1 cellular context compared by ENCODE assay signal in the genomic region with DNA sequence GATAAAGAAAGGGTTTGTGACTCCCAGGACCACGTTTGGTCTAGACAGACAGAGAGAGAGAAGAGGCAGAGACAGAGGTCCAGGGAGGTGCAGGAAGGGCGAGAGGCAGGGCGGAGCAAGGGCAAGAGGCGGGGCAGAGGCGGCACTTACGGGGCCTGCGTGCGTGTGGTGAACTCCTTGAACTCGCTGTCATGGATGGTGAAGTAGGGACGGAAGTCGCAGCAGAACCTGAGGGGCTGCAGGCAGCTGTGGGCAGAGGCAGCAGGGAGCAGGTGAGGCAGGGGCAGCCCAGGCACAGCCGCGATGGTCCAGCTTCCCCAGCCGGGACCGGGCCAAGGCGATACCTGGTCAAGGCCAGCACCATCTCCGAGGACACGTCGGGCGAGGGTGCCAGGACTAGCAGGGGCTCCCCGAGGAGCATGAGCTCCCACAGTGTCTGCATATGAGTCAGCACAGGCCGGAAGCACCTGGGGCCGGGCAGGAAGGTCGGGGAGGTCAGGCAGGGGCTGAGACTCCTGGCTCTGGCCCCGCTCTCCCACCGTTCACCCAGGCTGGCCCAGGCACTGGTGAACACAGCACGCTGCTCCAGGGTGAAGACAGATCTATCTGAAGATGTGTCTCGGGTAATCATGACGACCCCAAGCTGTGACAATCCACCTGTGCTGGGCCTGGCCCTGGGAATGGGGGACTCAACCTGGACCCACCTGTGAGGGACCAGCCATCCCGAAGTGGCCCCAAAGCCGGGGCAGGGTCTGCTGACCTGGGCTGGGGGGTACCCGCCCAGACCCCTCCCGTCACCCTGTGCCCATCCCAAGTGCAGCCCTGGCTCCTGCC.
A peak's percentile ranks its signal among the peaks of the same experiment; 100 is the strongest.
TF ChIP-seq lines count a peak whose summit lies in the region.

No MANE protein-coding gene starts in this region.

TF ChIP-seq in HepG2, 621 proteins besides CTCF, POLR2A, EP300 and RAD21 (continued from another document and continues in another):
- TF ChIP-seq LRRFIP1 (CRISPR knock-in tag; conservative IDR thresholded peaks at IDR 0.05) (no peak), TFDP1 (CRISPR knock-in tag; IDR thresholded peaks at IDR 0.05; ENCODE audit: borderline replicate concordance) (0 out of 2 replicates have a peak, but pooled peaks have one; percentile 17), ZNF232 (CRISPR knock-in tag; IDR thresholded peaks at IDR 0.05; ENCODE audit: borderline replicate concordance) (no peak), ZNF678 (CRISPR knock-in tag; IDR thresholded peaks at IDR 0.05) (no peak), ZNF597 (CRISPR knock-in tag; IDR thresholded peaks at IDR 0.05) (no peak), ZNF251 (CRISPR knock-in tag; IDR thresholded peaks at IDR 0.05) (no peak), ZNF225 (CRISPR knock-in tag; IDR thresholded peaks at IDR 0.05) (no peak), RXRB (CRISPR knock-in tag; IDR thresholded peaks at IDR 0.05; ENCODE audit: borderline replicate concordance) (peak; percentile 42; the same call in 1 of the 2 replicates), ZNF33A (CRISPR knock-in tag; IDR thresholded peaks at IDR 0.05; ENCODE audit: borderline replicate concordance) (no peak), SAP130 (CRISPR knock-in tag; IDR thresholded peaks at IDR 0.05; ENCODE audit: low read depth) (peak; percentile 39; the same call in 1 of the 2 replicates), SNRNP70 (IDR thresholded peaks at IDR 0.05; ENCODE audit: low read depth, low read length) (no peak), ARID2 (CRISPR knock-in tag; IDR thresholded peaks at IDR 0.05; ENCODE audit: borderline replicate concordance) (no peak), GPN1 (CRISPR knock-in tag; IDR thresholded peaks at IDR 0.05; ENCODE audit: borderline replicate concordance) (no peak), ZNF224 (CRISPR knock-in tag; IDR thresholded peaks at IDR 0.05) (no peak), CENPBD1 (CRISPR knock-in tag; IDR thresholded peaks at IDR 0.05; ENCODE audit: borderline replicate concordance, low read depth) (no peak), KDM5B (CRISPR knock-in tag; IDR thresholded peaks at IDR 0.05; ENCODE audit: borderline replicate concordance) (peak; percentile 63; the same call in 1 of the 2 replicates), GATAD1 (CRISPR knock-in tag; IDR thresholded peaks at IDR 0.05) (no peak), ZNF782 (CRISPR knock-in tag; IDR thresholded peaks at IDR 0.05; ENCODE audit: borderline replicate concordance) (no peak), NFIC (IDR thresholded peaks at IDR 0.05; ENCODE audit: low read length) (no peak), ZNF296 (CRISPR knock-in tag; conservative IDR thresholded peaks at IDR 0.05) (no peak), CHCHD3 (CRISPR knock-in tag; IDR thresholded peaks at IDR 0.05) (no peak), PRMT3 (CRISPR knock-in tag; IDR thresholded peaks at IDR 0.05; ENCODE audit: borderline replicate concordance, low read depth) (no peak), ZNF790 (CRISPR knock-in tag; IDR thresholded peaks at IDR 0.05; ENCODE audit: borderline replicate concordance) (no peak), ZNF572 (CRISPR knock-in tag; IDR thresholded peaks at IDR 0.05) (no peak), RAD51 (IDR thresholded peaks at IDR 0.05; ENCODE audit: borderline replicate concordance) (no peak), ZNF850 (CRISPR knock-in tag; conservative IDR thresholded peaks at IDR 0.05) (no peak), SRSF9 (IDR thresholded peaks at IDR 0.05; ENCODE audit: borderline replicate concordance, insufficient read depth, low read depth, low read length, poor library complexity, severe bottlenecking) (no peak), GABPB1 (CRISPR knock-in tag; IDR thresholded peaks at IDR 0.05) (peak; percentile 65; the same call in 1 of the 2 replicates), ZNF75D (CRISPR knock-in tag; IDR thresholded peaks at IDR 0.05; ENCODE audit: borderline replicate concordance) (no peak), BCL6 (CRISPR knock-in tag; IDR thresholded peaks at IDR 0.05) (no peak), ZNF543 (CRISPR knock-in tag; IDR thresholded peaks at IDR 0.05) (no peak), TCF7L2 (IDR thresholded peaks at IDR 0.05; ENCODE audit: low read depth, low read length) (no peak), FOXP4 (CRISPR knock-in tag; IDR thresholded peaks at IDR 0.05) (peak; percentile 34; the same call in 1 of the 2 replicates), PREB (CRISPR knock-in tag; IDR thresholded peaks at IDR 0.05) (no peak), SIX1 (CRISPR knock-in tag; IDR thresholded peaks at IDR 0.05; ENCODE audit: borderline replicate concordance) (no peak), AFF4 (CRISPR knock-in tag; IDR thresholded peaks at IDR 0.05) (no peak), GABPA (IDR thresholded peaks at IDR 0.05; ENCODE audit: low read depth, low read length) (peak; percentile 33), GABPA (CRISPR knock-in tag; IDR thresholded peaks at IDR 0.05; ENCODE audit: low read depth) (peak; percentile 68), ZNF337 (CRISPR knock-in tag; IDR thresholded peaks at IDR 0.05; ENCODE audit: borderline replicate concordance, low read depth) (no peak), ARNTL (CRISPR knock-in tag; IDR thresholded peaks at IDR 0.05) (no peak), JUND (CRISPR knock-in tag; IDR thresholded peaks at IDR 0.05) (no peak), KDM3A (CRISPR knock-in tag; IDR thresholded peaks at IDR 0.05; ENCODE audit: low read depth) (no peak), PRPF4 (IDR thresholded peaks at IDR 0.05; ENCODE audit: low read depth, low read length, poor library complexity, severe bottlenecking) (no peak)
- TF ChIP-seq, protein P1, sequence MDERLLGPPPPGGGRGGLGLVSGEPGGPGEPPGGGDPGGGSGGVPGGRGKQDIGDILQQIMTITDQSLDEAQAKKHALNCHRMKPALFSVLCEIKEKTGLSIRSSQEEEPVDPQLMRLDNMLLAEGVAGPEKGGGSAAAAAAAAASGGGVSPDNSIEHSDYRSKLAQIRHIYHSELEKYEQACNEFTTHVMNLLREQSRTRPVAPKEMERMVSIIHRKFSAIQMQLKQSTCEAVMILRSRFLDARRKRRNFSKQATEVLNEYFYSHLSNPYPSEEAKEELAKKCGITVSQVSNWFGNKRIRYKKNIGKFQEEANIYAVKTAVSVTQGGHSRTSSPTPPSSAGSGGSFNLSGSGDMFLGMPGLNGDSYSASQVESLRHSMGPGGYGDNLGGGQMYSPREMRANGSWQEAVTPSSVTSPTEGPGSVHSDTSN (CRISPR knock-in tag; IDR thresholded peaks at IDR 0.05) = no peak
- TF ChIP-seq, protein P2, sequence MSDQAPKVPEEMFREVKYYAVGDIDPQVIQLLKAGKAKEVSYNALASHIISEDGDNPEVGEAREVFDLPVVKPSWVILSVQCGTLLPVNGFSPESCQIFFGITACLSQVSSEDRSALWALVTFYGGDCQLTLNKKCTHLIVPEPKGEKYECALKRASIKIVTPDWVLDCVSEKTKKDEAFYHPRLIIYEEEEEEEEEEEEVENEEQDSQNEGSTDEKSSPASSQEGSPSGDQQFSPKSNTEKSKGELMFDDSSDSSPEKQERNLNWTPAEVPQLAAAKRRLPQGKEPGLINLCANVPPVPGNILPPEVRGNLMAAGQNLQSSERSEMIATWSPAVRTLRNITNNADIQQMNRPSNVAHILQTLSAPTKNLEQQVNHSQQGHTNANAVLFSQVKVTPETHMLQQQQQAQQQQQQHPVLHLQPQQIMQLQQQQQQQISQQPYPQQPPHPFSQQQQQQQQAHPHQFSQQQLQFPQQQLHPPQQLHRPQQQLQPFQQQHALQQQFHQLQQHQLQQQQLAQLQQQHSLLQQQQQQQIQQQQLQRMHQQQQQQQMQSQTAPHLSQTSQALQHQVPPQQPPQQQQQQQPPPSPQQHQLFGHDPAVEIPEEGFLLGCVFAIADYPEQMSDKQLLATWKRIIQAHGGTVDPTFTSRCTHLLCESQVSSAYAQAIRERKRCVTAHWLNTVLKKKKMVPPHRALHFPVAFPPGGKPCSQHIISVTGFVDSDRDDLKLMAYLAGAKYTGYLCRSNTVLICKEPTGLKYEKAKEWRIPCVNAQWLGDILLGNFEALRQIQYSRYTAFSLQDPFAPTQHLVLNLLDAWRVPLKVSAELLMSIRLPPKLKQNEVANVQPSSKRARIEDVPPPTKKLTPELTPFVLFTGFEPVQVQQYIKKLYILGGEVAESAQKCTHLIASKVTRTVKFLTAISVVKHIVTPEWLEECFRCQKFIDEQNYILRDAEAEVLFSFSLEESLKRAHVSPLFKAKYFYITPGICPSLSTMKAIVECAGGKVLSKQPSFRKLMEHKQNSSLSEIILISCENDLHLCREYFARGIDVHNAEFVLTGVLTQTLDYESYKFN (CRISPR knock-in tag; conservative IDR thresholded peaks at IDR 0.05) = no peak; the same call in 1 of the 2 replicates
